Comparison of ENCODE assay signal across 8 cellular contexts in the genomic region with DNA sequence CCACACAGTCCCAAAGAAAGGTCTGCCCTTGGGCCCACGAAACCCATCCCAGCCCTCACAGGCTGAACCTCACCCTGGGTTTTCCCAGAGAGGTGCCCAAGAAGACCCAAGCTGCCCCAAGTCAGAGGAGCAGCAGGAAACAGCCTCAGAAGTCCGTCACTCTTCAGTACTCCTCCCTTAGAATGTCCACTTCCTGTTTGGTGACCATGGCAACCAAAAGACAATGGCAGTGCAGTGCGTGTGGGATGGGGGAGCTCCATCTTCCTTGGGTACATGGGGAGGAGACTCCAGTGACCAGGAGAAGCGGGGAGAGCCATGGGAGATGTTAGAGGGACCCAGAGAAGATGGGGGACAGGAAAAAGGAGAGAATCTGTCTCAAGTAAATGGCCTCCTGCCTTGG. TPM values are rescaled to one million over a fixed set of nuclear protein-coding genes. Genes with fewer than 3 reads are reported as not detected.
DNase-seq lines count a peak whose midpoint lies in the region; ATAC-seq and TF ChIP-seq lines count a peak whose summit lies in the region.

No MANE protein-coding gene starts in this region.

- H2AFZ ChIP-seq in GM23338 = peak overlapping the region; percentile 73

- no peak overlapping the region; the same call in 1 of the 2 replicates for H3K27ac Mint-ChIP-seq in GM23338
- H3K27ac Mint-ChIP-seq in activated T-helper 2 cell treated with anti-CD3 and anti-CD28 coated beads, Interferon-gamma antibody, Interleukin-2, Interleukin-4, amounts not matched to agents 10 μg/mL and 5 μg/mL and 100 μg/mL, durations not matched to agents 14 hours and 24 hours and 36 hours = peak overlapping the region; percentile 90

- DNase-seq in GM23338 (ENCODE audit: low spot score) = peak; percentile 79
- no peak for DNase-seq in activated T-helper 2 cell treated with anti-CD3 and anti-CD28 coated beads, Interferon-gamma antibody, Interleukin-2, Interleukin-4, amounts not matched to agents 10 μg/mL and 5 μg/mL and 100 μg/mL, durations not matched to agents 14 hours and 24 hours and 36 hours (ENCODE audit: low spot score)
- peak; percentile 75 for DNase-seq in left kidney (ENCODE audit: low read depth, low spot score)
- no peak for DNase-seq in NCI-H2107 (lab: John Stamatoyannopoulos, UW)
- DNase-seq in ecto neural progenitor cell (ENCODE audit: low spot score) = no peak
- no peak for DNase-seq in AG20443 (ENCODE audit: low spot score)

- H3K9me2 ChIP-seq in GM23338 (ENCODE audit: insufficient read depth) = peaks cover 7% of the 10 kb centered on the region; the same call in 1 of the 2 replicates

- H3K9ac ChIP-seq in BLaER1 treated with 17β-estradiol and CSF1 and Interleukin-3, amounts not matched to agents 10 nM and 100 nM = peak overlapping the region in 4 of 11 experiments; percentile 36 to 55 (median 46); a peak in 6 of 22 replicates

- H3K4me1 Mint-ChIP-seq in GM23338 = peaks cover 25% of the 10 kb centered on the region
- peaks cover 31% of the 10 kb centered on the region for H3K4me1 Mint-ChIP-seq in activated T-helper 2 cell treated with anti-CD3 and anti-CD28 coated beads, Interferon-gamma antibody, Interleukin-2, Interleukin-4, amounts not matched to agents 10 μg/mL and 5 μg/mL and 100 μg/mL, durations not matched to agents 14 hours and 24 hours and 36 hours (ENCODE audit: low read depth)

- H3K27ac ChIP-seq in BLaER1 treated with 17β-estradiol and CSF1 and Interleukin-3, amounts not matched to agents 10 nM and 100 nM = peak overlapping the region in 10 of 11 experiments; percentile 12 to 76 (median 56); a peak in 17 of 22 replicates
- no peak overlapping the region for H3K27ac ChIP-seq in GM23338 (ENCODE audit: low read depth)

- peak overlapping the region in 1 of 10 experiments; percentile 13; a peak in 1 of 20 replicates for H3K4me3 ChIP-seq in BLaER1 treated with 17β-estradiol and CSF1 and Interleukin-3, amounts not matched to agents 10 nM and 100 nM
- no peak overlapping the region for H3K4me3 ChIP-seq in GM23338

- peaks cover 0 to 28% (median 0%) of the 10 kb centered on the region in 11 experiments; a peak in 10 of 22 replicates for H3K36me3 ChIP-seq in BLaER1 treated with 17β-estradiol and CSF1 and Interleukin-3, amounts not matched to agents 10 nM and 100 nM
- H3K36me3 ChIP-seq in GM23338 (ENCODE audit: insufficient read depth) = no peaks in the 10 kb centered on the region

- intact Hi-C loops in activated T-helper 2 cell treated with anti-CD3 and anti-CD28 coated beads, Interferon-gamma antibody, Interleukin-2, Interleukin-4, amounts not matched to agents 10 μg/mL and 5 μg/mL and 100 μg/mL, durations not matched to agents 14 hours and 24 hours and 36 hours (cut with micrococcal nuclease) = no loop called here

- H3K9me3 ChIP-seq in BLaER1 treated with 17β-estradiol and CSF1 and Interleukin-3, amounts not matched to agents 10 nM and 100 nM (replicated peaks in 1 of 11) = peaks cover 0 to 13% (median 0%) of the 10 kb centered on the region in 11 experiments; a peak in 8 of 22 replicates

- H3K27me3 Mint-ChIP-seq in GM23338 (ENCODE audit: insufficient read depth, low read depth, poor library complexity) = peaks cover 7% of the 10 kb centered on the region
- H3K27me3 Mint-ChIP-seq in activated T-helper 2 cell treated with anti-CD3 and anti-CD28 coated beads, Interferon-gamma antibody, Interleukin-2, Interleukin-4, amounts not matched to agents 10 μg/mL and 5 μg/mL and 100 μg/mL, durations not matched to agents 14 hours and 24 hours and 36 hours (ENCODE audit: low read depth) = no peaks in the 10 kb centered on the region

- H3K27me3 ChIP-seq in BLaER1 treated with 17β-estradiol and CSF1 and Interleukin-3, amounts not matched to agents 10 nM and 100 nM = no peaks in the 10 kb centered on the region
- H3K27me3 ChIP-seq in GM23338 (ENCODE audit: insufficient read depth) = no peaks in the 10 kb centered on the region

- peaks cover 25 to 73% (median 39%) of the 10 kb centered on the region in 10 experiments for H3K4me1 ChIP-seq in BLaER1 treated with 17β-estradiol and CSF1 and Interleukin-3, amounts not matched to agents 10 nM and 100 nM
- H3K4me1 ChIP-seq in GM23338 (ENCODE audit: insufficient read depth) = peaks cover 6% of the 10 kb centered on the region; the same call in 1 of the 2 replicates

- ATAC-seq in GM23338 (peak; percentile 17), GM21526 (IDR thresholded peaks at IDR 0.05; ENCODE audit: low FRiP score, unreplicated experiment) (no peak)

- TF ChIP-seq CTCF in GM23338 (conservative IDR thresholded peaks at IDR 0.05; ENCODE audit: low read depth in 2 of 2) = no peak

- 0 out of 3 replicates have a peak, but pooled peaks cover 2% of the 10 kb centered on the region for H3K9me3 Mint-ChIP-seq in GM23338
- H3K9me3 Mint-ChIP-seq in activated T-helper 2 cell treated with anti-CD3 and anti-CD28 coated beads, Interferon-gamma antibody, Interleukin-2, Interleukin-4, amounts not matched to agents 10 μg/mL and 5 μg/mL and 100 μg/mL, durations not matched to agents 14 hours and 24 hours and 36 hours = no peaks in the 10 kb centered on the region

- peaks cover 3% of the 10 kb centered on the region; the same call in 1 of the 3 replicates for H3K36me3 Mint-ChIP-seq in GM23338 (ENCODE audit: low read depth)
- H3K36me3 Mint-ChIP-seq in activated T-helper 2 cell treated with anti-CD3 and anti-CD28 coated beads, Interferon-gamma antibody, Interleukin-2, Interleukin-4, amounts not matched to agents 10 μg/mL and 5 μg/mL and 100 μg/mL, durations not matched to agents 14 hours and 24 hours and 36 hours (ENCODE audit: low read depth) = peaks cover 66% of the 10 kb centered on the region

- H3F3A ChIP-seq in GM23338 (replicated peaks; ENCODE audit: low read depth) = 0 out of 2 replicates have a peak, but pooled peaks cover 7% of the 10 kb centered on the region

- peak overlapping the region; percentile 54 to 80 (median 69) for H3K4me2 ChIP-seq in BLaER1 treated with 17β-estradiol and CSF1 and Interleukin-3, amounts not matched to agents 10 nM and 100 nM
- H3K4me2 ChIP-seq in GM23338 = no peak overlapping the region

- H3K79me2 ChIP-seq in GM23338 (replicated peaks; ENCODE audit: insufficient read depth) = no peaks in the 10 kb centered on the region

- no peaks in the 10 kb centered on the region for H4K20me1 ChIP-seq in BLaER1 treated with 17β-estradiol and CSF1 and Interleukin-3, amounts not matched to agents 10 nM and 100 nM
- no peaks in the 10 kb centered on the region for H4K20me1 ChIP-seq in GM23338 (replicated peaks; ENCODE audit: insufficient read depth)

- no peak overlapping the region; the same call in 2 of the 3 replicates for H3K4me3 Mint-ChIP-seq in GM23338
- no peak overlapping the region for H3K4me3 Mint-ChIP-seq in activated T-helper 2 cell treated with anti-CD3 and anti-CD28 coated beads, Interferon-gamma antibody, Interleukin-2, Interleukin-4, amounts not matched to agents 10 μg/mL and 5 μg/mL and 100 μg/mL, durations not matched to agents 14 hours and 24 hours and 36 hours (ENCODE audit: low read depth)

TF ChIP-seq in GM23338, 12 proteins besides CTCF, POLR2A, EP300 and RAD21:
- TF ChIP-seq ZNF114 (CRISPR knock-in tag; IDR thresholded peaks at IDR 0.05) (no peak), ETS1 (IDR thresholded peaks at IDR 0.05) (no peak)

RNA-seq across cellular contexts. Expression of gene SELPLG, which starts 11.3 kb away (rescaled TPM):
- total RNA-seq in GM23338 (2014; rRNA removed; shearing (Covaris generic)) = 0.56 TPM in 1 of 2 replicates, not detected in the other
- polyA plus RNA-seq in GM23338 (2016; fragmentation: Nextera tagmentation; extraction: Ambion mirVana) = 0.16 TPM in 1 of 2 replicates, not detected in the other
- total RNA-seq in activated T-helper 2 cell treated with anti-CD3 and anti-CD28 coated beads, Interferon-gamma antibody, Interleukin-2, Interleukin-4, amounts not matched to agents 10 μg/mL and 5 μg/mL and 100 μg/mL, durations not matched to agents 14 hours and 24 hours and 36 hours = 52.1 and 55.6 TPM in 2 replicates

RNA-seq across cellular contexts. Expression of gene TMEM119, which starts 24.5 kb away (rescaled TPM):
- total RNA-seq in GM23338 (2014; rRNA removed; shearing (Covaris generic)) = 0.07 and 0.35 TPM in 2 replicates
- 0.06 TPM in 1 of 2 replicates, not detected in the other for polyA plus RNA-seq in GM23338 (2016; fragmentation: Nextera tagmentation; extraction: Ambion mirVana)
- total RNA-seq in activated T-helper 2 cell treated with anti-CD3 and anti-CD28 coated beads, Interferon-gamma antibody, Interleukin-2, Interleukin-4, amounts not matched to agents 10 μg/mL and 5 μg/mL and 100 μg/mL, durations not matched to agents 14 hours and 24 hours and 36 hours = not detected in 2 replicates

Comparison
In these comparisons a context has a peak if more than half of its experiments do, and no peak if none do; other contexts are left out.
1. DNase-seq: peak in GM23338 (single experiment) and left kidney (single experiment); none in activated T-helper 2 cell treated with anti-CD3 and anti-CD28 coated beads, Interferon-gamma antibody, Interleukin-2, Interleukin-4, amounts not matched to agents 10 μg/mL and 5 μg/mL and 100 μg/mL, durations not matched to agents 14 hours and 24 hours and 36 hours (single experiment), NCI-H2107 (single experiment), ecto neural progenitor cell (single experiment) and AG20443 (single experiment).
2. RNA of gene SELPLG, which starts 11.3 kb away (total RNA-seq): 52.1 to 55.6 TPM in activated T-helper 2 cell treated with anti-CD3 and anti-CD28 coated beads, Interferon-gamma antibody, Interleukin-2, Interleukin-4, amounts not matched to agents 10 μg/mL and 5 μg/mL and 100 μg/mL, durations not matched to agents 14 hours and 24 hours and 36 hours; 0.56 TPM in GM23338; every median in the first group is over 10 times any median in the second.